In the genomic region with DNA sequence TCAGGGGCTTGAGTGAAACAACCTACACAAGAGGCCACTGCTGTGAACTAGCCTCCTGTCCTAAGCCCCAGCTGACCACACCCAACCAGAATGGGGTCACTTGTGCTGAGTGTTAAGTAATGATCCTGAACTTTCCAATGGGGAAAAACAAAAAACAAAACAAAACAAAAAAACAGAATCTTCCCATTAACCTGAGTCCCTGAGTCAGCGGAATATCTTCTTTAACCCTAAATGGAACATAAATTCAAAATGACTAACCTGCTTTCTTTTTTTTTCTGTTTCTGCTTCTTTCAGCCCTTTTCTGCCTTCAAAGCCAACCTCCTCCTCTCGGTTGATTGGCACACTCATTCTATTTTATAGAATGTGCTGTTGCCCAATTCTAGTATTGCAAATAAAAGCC, we compare ENCODE assay signal across 25 cellular contexts. TPM values are rescaled to one million over a fixed set of nuclear protein-coding genes. Genes with fewer than 3 reads are reported as not detected.
DNase-seq lines count a peak whose midpoint lies in the region; ATAC-seq, FAIRE-seq and TF ChIP-seq lines count a peak whose summit lies in the region.
"Had no signal": no experiment of that assay in that cellular context is flagged by ENCODE, and none has a peak within 500 bp of the region (broad histone marks: within the 10 kb centered on the region; RNA-seq: fewer than 3 reads in every experiment).

No MANE protein-coding gene starts in this region.

- H3K27me3 Mint-ChIP-seq in nephron progenitor cell (ENCODE audit: low read depth, poor library complexity) = no peaks in the 10 kb centered on the region
- H3K27me3 Mint-ChIP-seq: CD4-positive, alpha-beta memory T cell; CD4-positive, CD25-positive, alpha-beta regulatory T cell had no signal

- peaks cover 21% of the 10 kb centered on the region for H3K4me1 Mint-ChIP-seq in nephron progenitor cell
- H3K4me1 Mint-ChIP-seq: CD14-positive monocyte; CD4-positive, alpha-beta memory T cell; CD4-positive, CD25-positive, alpha-beta regulatory T cell; CD8-positive, alpha-beta memory T cell had no signal

- H3K9me3 ChIP-seq in A549 = no peaks in the 10 kb centered on the region
- no peaks in the 10 kb centered on the region for H3K9me3 ChIP-seq in lower lobe of right lung
- H3K9me3 ChIP-seq: BE2C, BLaER1 had no signal

- H3K4me1 ChIP-seq in A549 = no peaks in the 10 kb centered on the region
- no peaks in the 10 kb centered on the region for H3K4me1 ChIP-seq in lower lobe of right lung
- H3K4me1 ChIP-seq: BE2C, BLaER1 had no signal

- no peak overlapping the region for H3K4me2 ChIP-seq in A549
- H3K4me2 ChIP-seq: BLaER1 had no signal

- TF ChIP-seq CTCF in A549 (IDR thresholded peaks at IDR 0.05) = no peak
- TF ChIP-seq CTCF in nephron progenitor cell (IDR thresholded peaks at IDR 0.05) = no peak
- TF ChIP-seq CTCF in lower lobe of right lung (IDR thresholded peaks at IDR 0.05) = no peak

- 29% methylated on average over 2 of the region's 2 CpGs for WGBS in A549 (ENCODE audit: missing lambda C conversion rate)

- no peak for TF ChIP-seq EP300 in A549 (IDR thresholded peaks at IDR 0.05)

- no peaks in the 10 kb centered on the region for H3K36me3 ChIP-seq in lower lobe of right lung
- H3K36me3 ChIP-seq: BE2C, BLaER1 had no signal

- H3K27ac ChIP-seq in A549 = no peak overlapping the region
- H3K27ac ChIP-seq in lower lobe of right lung = no peak overlapping the region
- H3K27ac ChIP-seq: 22Rv1, BLaER1 had no signal

- CTCF ChIA-PET in A549 (lab: Yijun Ruan, JAX) (interaction anchor here (0.7 kb wide), 1 partner anchor 10 kb away, joined by 3 read pairs; no protein-coding TSS in a partner anchor), HEK293T (lab: Yijun Ruan, JAX) (interaction anchor here (0.7 kb wide), 1 partner anchor 56 kb away, joined by 3 read pairs; no protein-coding TSS in a partner anchor)

- ATAC-seq in A549 (no peak), lower lobe of right lung (no peak)

- H3K4me3 ChIP-seq in A549 = no peak overlapping the region
- H3K4me3 ChIP-seq in lower lobe of right lung = no peak overlapping the region
- H3K4me3 ChIP-seq: BLaER1 had no signal

- H3K27me3 ChIP-seq in lower lobe of right lung (ENCODE audit: low read depth) = no peaks in the 10 kb centered on the region
- H3K27me3 ChIP-seq: BE2C, BLaER1 had no signal

- no peaks in the 10 kb centered on the region for H3K36me3 Mint-ChIP-seq in nephron progenitor cell (ENCODE audit: low read depth)
- H3K36me3 Mint-ChIP-seq: CD14-positive monocyte; CD4-positive, alpha-beta memory T cell; CD4-positive, CD25-positive, alpha-beta regulatory T cell; CD8-positive, alpha-beta memory T cell had no signal

- H3K9me3 Mint-ChIP-seq in nephron progenitor cell = peaks cover 36% of the 10 kb centered on the region
- H3K9me3 Mint-ChIP-seq: CD4-positive, CD25-positive, alpha-beta regulatory T cell had no signal

- TF ChIP-seq RAD21 in A549 (conservative IDR thresholded peaks at IDR 0.05 in 1 of 2, IDR thresholded peaks at IDR 0.05 in 1 of 2) = no peak

- TF ChIP-seq POLR2A in A549 (IDR thresholded peaks at IDR 0.05; ENCODE audit: low read length) = no peak

- DNase-seq in A549 (ENCODE audit: low read depth in 1 of 2, low spot score in 1 of 2) (no peak), nephron progenitor cell (no peak), HEK293T (ENCODE audit: extremely low spot score) (no peak), lower lobe of right lung (no peak)
- DNase-seq: ACHN; BE2C; C1 segment of cervical spinal cord; CD4-positive, alpha-beta memory T cell; CD4-positive, CD25-positive, alpha-beta regulatory T cell; CD8-positive, alpha-beta memory T cell; COR-L47; DMS 273 treated with DMSO at 0.1 percent for 48 hours; DMS153; DMS79 treated with DMSO at 0.1 percent for 48 hours; GF-D8 had no signal

- no peak overlapping the region for H3K4me3 Mint-ChIP-seq in nephron progenitor cell
- H3K4me3 Mint-ChIP-seq: CD14-positive monocyte; CD4-positive, alpha-beta memory T cell; CD4-positive, CD25-positive, alpha-beta regulatory T cell; CD8-positive, alpha-beta memory T cell had no signal

- H3K27ac Mint-ChIP-seq in nephron progenitor cell = peak overlapping the region; percentile 14
- H3K27ac Mint-ChIP-seq: CD14-positive monocyte; CD4-positive, alpha-beta memory T cell; CD4-positive, CD25-positive, alpha-beta regulatory T cell; CD8-positive, alpha-beta memory T cell had no signal

- FAIRE-seq in A549 (lab: Jason Lieb, UNC) = no peak
- peak; percentile 21 for FAIRE-seq in colon (lab: Jason Lieb, UNC)
- FAIRE-seq: G401.6, GM12891, GM19239 had no signal

- intact Hi-C loops in lower lobe of right lung (cut with DNase I) = no loop called here

- POLR2A ChIA-PET in A549 (lab: Yijun Ruan, JAX) = no interaction called here
- POLR2A ChIA-PET in HEK293T (lab: Yijun Ruan, JAX) = no interaction called here

TF ChIP-seq in A549, 52 proteins besides CTCF, POLR2A, EP300 and RAD21:
- TF ChIP-seq HOXA7 (CRISPR knock-in tag; IDR thresholded peaks at IDR 0.05) = no peak
- TF ChIP-seq PBX3 (IDR thresholded peaks at IDR 0.05) = no peak
- peak; percentile 29 for TF ChIP-seq MAFK (IDR thresholded peaks at IDR 0.05; ENCODE audit: partially characterized antibody)
- no peak for TF ChIP-seq RCOR1 (IDR thresholded peaks at IDR 0.05; ENCODE audit: low read depth, low read length)
- no peak for TF ChIP-seq HEYL (CRISPR knock-in tag; IDR thresholded peaks at IDR 0.05)
- no peak for TF ChIP-seq MAZ (IDR thresholded peaks at IDR 0.05; ENCODE audit: borderline replicate concordance, low read depth, low read length)
- no peak for TF ChIP-seq CBX8 (IDR thresholded peaks at IDR 0.05)
- TF ChIP-seq, protein P1, sequence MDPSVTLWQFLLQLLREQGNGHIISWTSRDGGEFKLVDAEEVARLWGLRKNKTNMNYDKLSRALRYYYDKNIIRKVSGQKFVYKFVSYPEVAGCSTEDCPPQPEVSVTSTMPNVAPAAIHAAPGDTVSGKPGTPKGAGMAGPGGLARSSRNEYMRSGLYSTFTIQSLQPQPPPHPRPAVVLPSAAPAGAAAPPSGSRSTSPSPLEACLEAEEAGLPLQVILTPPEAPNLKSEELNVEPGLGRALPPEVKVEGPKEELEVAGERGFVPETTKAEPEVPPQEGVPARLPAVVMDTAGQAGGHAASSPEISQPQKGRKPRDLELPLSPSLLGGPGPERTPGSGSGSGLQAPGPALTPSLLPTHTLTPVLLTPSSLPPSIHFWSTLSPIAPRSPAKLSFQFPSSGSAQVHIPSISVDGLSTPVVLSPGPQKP (IDR thresholded peaks at IDR 0.05; ENCODE audit: low read depth, low read length) = no peak
TF ChIP-seq in A549: peak in this region for 1.

TF ChIP-seq in HEK293T, 16 proteins besides CTCF, POLR2A, EP300 and RAD21:
- TF ChIP-seq FOXM1 (IDR thresholded peaks at IDR 0.05; ENCODE audit: borderline replicate concordance) = no peak
- TF ChIP-seq L3MBTL2 (conservative IDR thresholded peaks at IDR 0.05) = no peak
- TF ChIP-seq LEF1 (IDR thresholded peaks at IDR 0.05; ENCODE audit: borderline replicate concordance) = no peak
- TF ChIP-seq CTBP1 (IDR thresholded peaks at IDR 0.05; ENCODE audit: borderline replicate concordance) = no peak
- no peak for TF ChIP-seq ELF4 (IDR thresholded peaks at IDR 0.05)
- no peak for TF ChIP-seq SUZ12 (IDR thresholded peaks at IDR 0.05)
- no peak for TF ChIP-seq SP1 (IDR thresholded peaks at IDR 0.05)
- no peak for TF ChIP-seq FOXA1 (IDR thresholded peaks at IDR 0.05)
- no peak for TF ChIP-seq FOXK2 (IDR thresholded peaks at IDR 0.05)
- TF ChIP-seq BHLHE40 (IDR thresholded peaks at IDR 0.05; ENCODE audit: borderline replicate concordance) = no peak
- no peak for TF ChIP-seq ZNF384 (IDR thresholded peaks at IDR 0.05)
- TF ChIP-seq, protein P2, sequence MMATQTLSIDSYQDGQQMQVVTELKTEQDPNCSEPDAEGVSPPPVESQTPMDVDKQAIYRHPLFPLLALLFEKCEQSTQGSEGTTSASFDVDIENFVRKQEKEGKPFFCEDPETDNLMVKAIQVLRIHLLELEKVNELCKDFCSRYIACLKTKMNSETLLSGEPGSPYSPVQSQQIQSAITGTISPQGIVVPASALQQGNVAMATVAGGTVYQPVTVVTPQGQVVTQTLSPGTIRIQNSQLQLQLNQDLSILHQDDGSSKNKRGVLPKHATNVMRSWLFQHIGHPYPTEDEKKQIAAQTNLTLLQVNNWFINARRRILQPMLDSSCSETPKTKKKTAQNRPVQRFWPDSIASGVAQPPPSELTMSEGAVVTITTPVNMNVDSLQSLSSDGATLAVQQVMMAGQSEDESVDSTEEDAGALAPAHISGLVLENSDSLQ (IDR thresholded peaks at IDR 0.05) = no peak
- TF ChIP-seq NFRKB (IDR thresholded peaks at IDR 0.05) = no peak
- no peak for TF ChIP-seq HDGF (IDR thresholded peaks at IDR 0.05; ENCODE audit: borderline replicate concordance)
- TF ChIP-seq ARNT (IDR thresholded peaks at IDR 0.05) = no peak
- no peak for TF ChIP-seq TARDBP (IDR thresholded peaks at IDR 0.05)

RNA-seq across cellular contexts. Expression of gene MAGEA8, which starts 31.2 kb away (rescaled TPM):
- not detected in 2 replicates for polyA plus RNA-seq in A549 (2011; rRNA removed)
- polyA plus RNA-seq in A549 (2012; cell fraction: cytosol; rRNA removed) = not detected in 2 replicates
- not detected in 2 replicates for polyA plus RNA-seq in A549 (2012; cell fraction: nucleus; rRNA removed)
- polyA plus RNA-seq in A549 (2017; fragmentation: RNase III; extraction: RNeasy Plus Mini Kit Qiagen cat#74134 plus additional on column Dnase treatment) = not detected in 3 replicates
- polyA minus RNA-seq in A549 (2011; rRNA and poly(A)+ RNA removed) = not detected in 2 replicates
- not detected for total RNA-seq in lower lobe of right lung
- total RNA-seq: A172; A673; CD4-positive, alpha-beta memory T cell; CD4-positive, CD25-positive, alpha-beta regulatory T cell; CD8-positive, alpha-beta memory T cell had no signal
- polyA plus RNA-seq: AG04450; CD14-positive monocyte; CD4-positive, alpha-beta memory T cell; CD4-positive, CD25-positive, alpha-beta regulatory T cell; CD8-positive, alpha-beta memory T cell had no signal
